Comparison of ENCODE assay signal across 12 cellular contexts in the genomic region with DNA sequence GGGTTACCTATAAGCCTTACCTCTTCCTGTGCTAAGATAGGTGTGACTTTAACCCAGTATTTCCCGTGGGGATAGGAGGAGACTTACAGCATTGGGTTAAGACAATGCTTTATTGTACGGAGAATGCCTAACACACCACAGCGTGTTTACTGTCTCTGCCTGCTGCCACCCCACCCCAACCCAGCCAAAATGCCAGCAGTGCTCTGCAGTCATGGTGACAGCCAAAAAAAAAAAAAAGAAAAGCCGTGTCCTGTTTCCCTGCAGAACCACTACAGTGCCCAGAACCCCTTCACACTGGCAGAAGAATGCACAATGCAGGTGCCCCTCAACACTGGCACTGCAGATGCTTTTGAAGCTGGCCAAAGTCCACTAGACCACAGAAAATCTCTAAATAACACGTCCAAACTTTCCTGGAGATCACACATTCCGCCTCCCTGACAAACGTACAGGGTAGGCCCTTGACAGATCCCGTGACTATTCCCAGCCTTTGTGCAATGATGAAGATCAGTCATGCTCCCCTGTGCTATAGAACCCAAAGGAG.
DNase-seq lines count a peak whose midpoint lies in the region; ATAC-seq and TF ChIP-seq lines count a peak whose summit lies in the region.
"Had no signal": no experiment of that assay in that cellular context is flagged by ENCODE, and none has a peak within 500 bp of the region (broad histone marks: within the 10 kb centered on the region; RNA-seq: fewer than 3 reads in every experiment).

No MANE protein-coding gene starts in this region.

- intact Hi-C loops in left ventricle myocardium inferior (cut with micrococcal nuclease), result no loop called here
- intact Hi-C loops in sciatic nerve (cut with DNase I), result no loop called here

- no peak for TF ChIP-seq CTCF in left ventricle myocardium inferior (IDR thresholded peaks at IDR 0.05; ENCODE audit: borderline replicate concordance)

- CTCF ChIA-PET in activated CD8-positive, alpha-beta memory T cell treated with anti-CD3 and anti-CD28 coated beads, Interleukin-2, amount 10 ng/mL, durations not matched to agents 7 days and 5 days (lab: Charles Lee), result no interaction called here

- no peaks in the 10 kb centered on the region for H3K9me3 Mint-ChIP-seq in T-helper 1 cell treated with Interleukin-12 subunit alpha and Interleukin-12 subunit beta and Interleukin-4 antibody, amounts not matched to agents 30 μg/mL and 1 μg/mL, for 36 hours
- no peaks in the 10 kb centered on the region for H3K9me3 Mint-ChIP-seq in activated CD8-positive, alpha-beta memory T cell treated with anti-CD3 and anti-CD28 coated beads, Interleukin-2, amount 10 ng/mL, durations not matched to agents 7 days and 5 days (ENCODE audit: low read depth)
- H3K9me3 Mint-ChIP-seq: activated B cell treated with CpG ODN at 0.5 μM for 24 hours had no signal

- ATAC-seq in activated CD8-positive, alpha-beta memory T cell treated with anti-CD3 and anti-CD28 coated beads, Interleukin-2, amount 10 ng/mL, durations not matched to agents 7 days and 5 days, result no peak
- ATAC-seq in sciatic nerve, result peak; percentile 54
- no peak for ATAC-seq in GM18867 (IDR thresholded peaks at IDR 0.05; ENCODE audit: unreplicated experiment)
- ATAC-seq: A549 had no signal

- no peaks in the 10 kb centered on the region for H3K9me3 ChIP-seq in left ventricle myocardium inferior (replicated peaks)
- H3K9me3 ChIP-seq: A549 had no signal

- H3K36me3 Mint-ChIP-seq in T-helper 1 cell treated with Interleukin-12 subunit alpha and Interleukin-12 subunit beta and Interleukin-4 antibody, amounts not matched to agents 30 μg/mL and 1 μg/mL, for 36 hours (ENCODE audit: low read depth), result peaks cover 59% of the 10 kb centered on the region
- H3K36me3 Mint-ChIP-seq in activated CD8-positive, alpha-beta memory T cell treated with anti-CD3 and anti-CD28 coated beads, Interleukin-2, amount 10 ng/mL, durations not matched to agents 7 days and 5 days, result peaks cover 51% of the 10 kb centered on the region

- peak overlapping the region; percentile 59 for H3K27ac Mint-ChIP-seq in T-helper 1 cell treated with Interleukin-12 subunit alpha and Interleukin-12 subunit beta and Interleukin-4 antibody, amounts not matched to agents 30 μg/mL and 1 μg/mL, for 36 hours
- H3K27ac Mint-ChIP-seq in activated CD8-positive, alpha-beta memory T cell treated with anti-CD3 and anti-CD28 coated beads, Interleukin-2, amount 10 ng/mL, durations not matched to agents 7 days and 5 days, result peak overlapping the region; percentile 52
- H3K27ac Mint-ChIP-seq: activated B cell treated with CpG ODN at 0.5 μM for 24 hours had no signal

- no peak overlapping the region for H3K4me3 Mint-ChIP-seq in T-helper 1 cell treated with Interleukin-12 subunit alpha and Interleukin-12 subunit beta and Interleukin-4 antibody, amounts not matched to agents 30 μg/mL and 1 μg/mL, for 36 hours
- H3K4me3 Mint-ChIP-seq in activated CD8-positive, alpha-beta memory T cell treated with anti-CD3 and anti-CD28 coated beads, Interleukin-2, amount 10 ng/mL, durations not matched to agents 7 days and 5 days, result no peak overlapping the region
- H3K4me3 Mint-ChIP-seq: activated B cell treated with CpG ODN at 0.5 μM for 24 hours had no signal

- no peaks in the 10 kb centered on the region for H3K27me3 Mint-ChIP-seq in T-helper 1 cell treated with Interleukin-12 subunit alpha and Interleukin-12 subunit beta and Interleukin-4 antibody, amounts not matched to agents 30 μg/mL and 1 μg/mL, for 36 hours (ENCODE audit: low read depth)
- no peaks in the 10 kb centered on the region for H3K27me3 Mint-ChIP-seq in activated CD8-positive, alpha-beta memory T cell treated with anti-CD3 and anti-CD28 coated beads, Interleukin-2, amount 10 ng/mL, durations not matched to agents 7 days and 5 days
- H3K27me3 Mint-ChIP-seq: activated B cell treated with CpG ODN at 0.5 μM for 24 hours had no signal

- peak overlapping the region; percentile 71 for H3K27ac ChIP-seq in left ventricle myocardium inferior (replicated peaks)
- H3K27ac ChIP-seq: A549 had no signal

- peaks cover 28% of the 10 kb centered on the region for H3K36me3 ChIP-seq in left ventricle myocardium inferior

- peaks cover 14% of the 10 kb centered on the region for H3K4me1 ChIP-seq in left ventricle myocardium inferior
- H3K4me1 ChIP-seq: A549 had no signal

- peaks cover 34% of the 10 kb centered on the region for H3K4me1 Mint-ChIP-seq in T-helper 1 cell treated with Interleukin-12 subunit alpha and Interleukin-12 subunit beta and Interleukin-4 antibody, amounts not matched to agents 30 μg/mL and 1 μg/mL, for 36 hours (ENCODE audit: low read depth)
- H3K4me1 Mint-ChIP-seq in activated CD8-positive, alpha-beta memory T cell treated with anti-CD3 and anti-CD28 coated beads, Interleukin-2, amount 10 ng/mL, durations not matched to agents 7 days and 5 days, result peaks cover 22% of the 10 kb centered on the region

- no peak for DNase-seq in T-helper 1 cell
- DNase-seq in activated CD8-positive, alpha-beta memory T cell treated with anti-CD3 and anti-CD28 coated beads, Interleukin-2, amount 10 ng/mL, durations not matched to agents 7 days and 5 days, result no peak
- DNase-seq in left ventricle myocardium inferior, result no peak
- no peak for DNase-seq in sciatic nerve (ENCODE audit: low spot score)
- DNase-seq in AG20443 (ENCODE audit: low spot score), result no peak
- DNase-seq in COR-L47 (lab: John Stamatoyannopoulos, UW), result no peak
- DNase-seq: activated B cell treated with CpG ODN at 0.5 μM for 24 hours, erythroblast, NCI-H187 treated with DMSO at 0.1 percent for 48 hours had no signal

- H3K27me3 ChIP-seq in left ventricle myocardium inferior (ENCODE audit: low read depth), result no peaks in the 10 kb centered on the region

- H3K4me3 ChIP-seq in left ventricle myocardium inferior, result no peak overlapping the region
- H3K4me3 ChIP-seq: A549 had no signal
